8 cellular contexts compared by ENCODE assay signal in genomic region chr17:41836550-41837196, GRCh38. TPM values are rescaled to one million over a fixed set of nuclear protein-coding genes. Genes with fewer than 3 reads are reported as not detected.
DNase-seq lines count a peak whose midpoint lies in the region; ATAC-seq and TF ChIP-seq lines count a peak whose summit lies in the region.

No MANE protein-coding gene starts in this region.

- no peaks in the 10 kb centered on the region for H3K36me3 Mint-ChIP-seq in natural killer cell treated with Interleukin-12 subunit alpha and Interleukin-12 subunit beta and Interleukin-15 and Interleukin-18, amount 100 ng/mL, for 72 hours

- H3K36me3 ChIP-seq in Karpas-422 (ENCODE audit: insufficient read depth, low read length) (no peaks in the 10 kb centered on the region), colonic mucosa (no peaks in the 10 kb centered on the region)

- ATAC-seq in natural killer cell treated with Interleukin-12 subunit alpha and Interleukin-12 subunit beta and Interleukin-15 and Interleukin-18, amount 100 ng/mL, for 72 hours = no peak
- no peak for ATAC-seq in HG02840 (IDR thresholded peaks at IDR 0.05; ENCODE audit: low FRiP score, unreplicated experiment)
- ATAC-seq in HG03135 (IDR thresholded peaks at IDR 0.05; ENCODE audit: unreplicated experiment) = no peak

- H3K4me3 Mint-ChIP-seq in natural killer cell treated with Interleukin-12 subunit alpha and Interleukin-12 subunit beta and Interleukin-15 and Interleukin-18, amount 100 ng/mL, for 72 hours = peak overlapping the region; percentile 78

- H3K27me3 ChIP-seq in Karpas-422 (ENCODE audit: low read length) = no peaks in the 10 kb centered on the region
- H3K27me3 ChIP-seq in colonic mucosa = no peaks in the 10 kb centered on the region

- H3K9me3 ChIP-seq in Karpas-422 (ENCODE audit: low read length) (no peaks in the 10 kb centered on the region), colonic mucosa (no peaks in the 10 kb centered on the region)

- peak overlapping the region; percentile 69 for H3K4me3 ChIP-seq in AG09309 (ENCODE audit: control insufficient read depth, low read depth, low read length)
- peak overlapping the region; percentile 80; the same call in 1 of the 2 replicates for H3K4me3 ChIP-seq in Karpas-422 (ENCODE audit: low read length)
- H3K4me3 ChIP-seq in colonic mucosa = peak overlapping the region; percentile 93

- H3K27me3 Mint-ChIP-seq in natural killer cell treated with Interleukin-12 subunit alpha and Interleukin-12 subunit beta and Interleukin-15 and Interleukin-18, amount 100 ng/mL, for 72 hours = peaks cover 0 to 2% of the 10 kb centered on the region in 2 donors

- H3K27ac Mint-ChIP-seq in natural killer cell treated with Interleukin-12 subunit alpha and Interleukin-12 subunit beta and Interleukin-15 and Interleukin-18, amount 100 ng/mL, for 72 hours = no peak overlapping the region

- H3K4me1 Mint-ChIP-seq in natural killer cell treated with Interleukin-12 subunit alpha and Interleukin-12 subunit beta and Interleukin-15 and Interleukin-18, amount 100 ng/mL, for 72 hours (ENCODE audit: low read depth in 2 of 2) = peaks cover 7% of the 10 kb centered on the region in 2 donors

- no peaks in the 10 kb centered on the region for H3K79me2 ChIP-seq in Karpas-422 (ENCODE audit: low read length)

- H3K9ac ChIP-seq in Karpas-422 (ENCODE audit: low read length) (peak overlapping the region; percentile 50), colonic mucosa (ENCODE audit: low read depth in 2 of 2, low read length in 2 of 2) (peak overlapping the region in 1 of 2 donors; percentile 70)

- intact Hi-C loops in colonic mucosa (cut with DNase I) = no loop called here

- H3K4me1 ChIP-seq in Karpas-422 (ENCODE audit: low read length) (peaks cover 18% of the 10 kb centered on the region), colonic mucosa (no peaks in the 10 kb centered on the region)

- peak overlapping the region; percentile 63 for H3K4me2 ChIP-seq in Karpas-422 (ENCODE audit: low read depth, low read length, poor library complexity, severe bottlenecking)

- DNase-seq in AG09309 (ENCODE audit: low read depth) = no peak
- no peak for DNase-seq in Karpas-422
- no peak for DNase-seq in colonic mucosa
- DNase-seq in natural killer cell treated with Interleukin-12 subunit alpha and Interleukin-12 subunit beta and Interleukin-15 and Interleukin-18, amount 100 ng/mL, for 72 hours (ENCODE audit: low spot score) = no peak
- no peak for DNase-seq in NCI-H748 treated with DMSO at 0.1 percent for 48 hours (lab: John Stamatoyannopoulos, UW)
- no peak for DNase-seq in activated gamma-delta T cell (lab: John Stamatoyannopoulos, UW)

- no peaks in the 10 kb centered on the region for H3K9me3 Mint-ChIP-seq in natural killer cell treated with Interleukin-12 subunit alpha and Interleukin-12 subunit beta and Interleukin-15 and Interleukin-18, amount 100 ng/mL, for 72 hours

- TF ChIP-seq CTCF in AG09309 (IDR thresholded peaks at IDR 0.05; ENCODE audit: control insufficient read depth, insufficient read depth, low read depth, low read length, missing control alignments) (no peak), colonic mucosa (IDR thresholded peaks at IDR 0.05) (no peak)

- H4K20me1 ChIP-seq in Karpas-422 (ENCODE audit: insufficient read depth, low read depth, low read length) = no peaks in the 10 kb centered on the region

- H3K9me2 ChIP-seq in Karpas-422 (replicated peaks; ENCODE audit: insufficient read depth, low read length) = no peaks in the 10 kb centered on the region

- peak overlapping the region; percentile 79; the same call in 1 of the 2 replicates for H2AFZ ChIP-seq in Karpas-422 (ENCODE audit: low read length)

- H3K27ac ChIP-seq in Karpas-422 (ENCODE audit: low read length) (no peak overlapping the region), colonic mucosa (no peak overlapping the region)

RNA-seq across cellular contexts. Expression of gene NT5C3B, which starts 0.6 kb away (rescaled TPM):
- total RNA-seq in Karpas-422 (2014; rRNA removed; shearing (Covaris generic); ENCODE audit: low replicate concordance) = 10.5 and 17.8 TPM in 2 replicates
- total RNA-seq in colonic mucosa = 10 to 100 TPM; 19.5 to 20.2 TPM
- 10 to 100 TPM; 18.8 to 49.4 TPM for total RNA-seq in natural killer cell treated with Interleukin-12 subunit alpha and Interleukin-12 subunit beta and Interleukin-15 and Interleukin-18, amount 100 ng/mL, for 72 hours

RNA-seq across cellular contexts. Expression of gene KLHL10, which starts 1.0 kb away (rescaled TPM):
- total RNA-seq in Karpas-422 (2014; rRNA removed; shearing (Covaris generic); ENCODE audit: low replicate concordance) = 0.29 TPM in 1 of 2 replicates, not detected in the other
- total RNA-seq in colonic mucosa = not detected
- not detected for total RNA-seq in natural killer cell treated with Interleukin-12 subunit alpha and Interleukin-12 subunit beta and Interleukin-15 and Interleukin-18, amount 100 ng/mL, for 72 hours

RNA-seq across cellular contexts. Expression of gene FKBP10, which starts 23.9 kb away (rescaled TPM):
- total RNA-seq in Karpas-422 (2014; rRNA removed; shearing (Covaris generic); ENCODE audit: low replicate concordance) = 0.54 and 1.9 TPM in 2 replicates
- 10 to 100 TPM; 10.3 to 12.8 TPM for total RNA-seq in colonic mucosa
- under 1 TPM; 0.64 to 0.74 TPM for total RNA-seq in natural killer cell treated with Interleukin-12 subunit alpha and Interleukin-12 subunit beta and Interleukin-15 and Interleukin-18, amount 100 ng/mL, for 72 hours

RNA-seq across cellular contexts. Expression of gene P3H4, which starts 24.9 kb away (rescaled TPM):
- total RNA-seq in Karpas-422 (2014; rRNA removed; shearing (Covaris generic); ENCODE audit: low replicate concordance) = 0.61 TPM in 1 of 2 replicates, not detected in the other
- 10 to 100 TPM in 1 of 2 donors, 1 to 10 TPM in 1; 8.5 to 16.7 TPM for total RNA-seq in colonic mucosa
- 1 to 10 TPM; 1.8 to 5.2 TPM for total RNA-seq in natural killer cell treated with Interleukin-12 subunit alpha and Interleukin-12 subunit beta and Interleukin-15 and Interleukin-18, amount 100 ng/mL, for 72 hours

RNA-seq across cellular contexts. Expression of gene KLHL11, which starts 28.6 kb away (rescaled TPM):
- total RNA-seq in Karpas-422 (2014; rRNA removed; shearing (Covaris generic); ENCODE audit: low replicate concordance) = 14.3 and 19.0 TPM in 2 replicates
- total RNA-seq in colonic mucosa = 10 to 100 TPM in 1 of 2 donors, 1 to 10 TPM in 1; 10.0 to 14.0 TPM
- 10 to 100 TPM; 14.9 to 15.7 TPM for total RNA-seq in natural killer cell treated with Interleukin-12 subunit alpha and Interleukin-12 subunit beta and Interleukin-15 and Interleukin-18, amount 100 ng/mL, for 72 hours
